8 cellular contexts compared by ENCODE assay signal in the genomic region with DNA sequence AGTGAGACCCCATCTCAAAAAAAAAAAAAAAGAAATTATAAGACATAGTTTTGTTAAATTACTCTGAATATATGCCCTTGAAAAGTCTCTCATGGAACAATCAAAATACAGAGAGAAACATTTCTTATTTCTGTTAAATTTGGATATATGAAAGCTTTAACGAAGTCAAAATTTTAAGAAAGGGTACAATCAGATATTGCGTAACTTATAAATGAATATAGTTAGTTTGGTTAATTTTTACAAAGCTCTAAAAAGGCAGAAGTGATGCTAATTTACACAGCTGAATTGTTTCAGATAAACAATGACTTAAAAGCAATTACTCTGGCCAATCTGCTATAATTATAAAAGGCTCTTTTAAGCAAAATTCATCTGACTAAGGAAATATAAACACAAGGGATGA.
"Had no signal": no experiment of that assay in that cellular context is flagged by ENCODE, and none has a peak within 500 bp of the region (broad histone marks: within the 10 kb centered on the region; RNA-seq: fewer than 3 reads in every experiment).

No MANE protein-coding gene starts in this region.

- FAIRE-seq: G401.6, GM12878, GM12891, GM12892, GM18507, GM19239 had no signal

- DNase-seq: GDM1, GF-D8 had no signal

- ATAC-seq: GM12878 had no signal

- H3K4me3 ChIP-seq: GM12878 had no signal
